11 cellular contexts compared by ENCODE assay signal in genomic region chr1:57986432-57986831, GRCh38.
DNase-seq lines count a peak whose midpoint lies in the region; ATAC-seq, FAIRE-seq and TF ChIP-seq lines count a peak whose summit lies in the region.
"Had no signal": no experiment of that assay in that cellular context is flagged by ENCODE, and none has a peak within 500 bp of the region (broad histone marks: within the 10 kb centered on the region; RNA-seq: fewer than 3 reads in every experiment).

No MANE protein-coding gene starts in this region.

- H3K4me1 ChIP-seq in DND-41 (ENCODE audit: insufficient read depth, low read length) (no peaks in the 10 kb centered on the region), OCI-LY7 (ENCODE audit: insufficient read depth, low read length, poor library complexity, severe bottlenecking) (no peaks in the 10 kb centered on the region)

- POLR2A ChIA-PET in OCI-LY7 (lab: Charles Lee): no interaction called here

- ATAC-seq in DND-41 (ENCODE audit: insufficient read depth, low read depth) (peak; percentile 89), GM19463 (IDR thresholded peaks at IDR 0.05; ENCODE audit: unreplicated experiment) (peak; percentile 72), HG03108 (IDR thresholded peaks at IDR 0.05; ENCODE audit: unreplicated experiment) (peak; percentile 85)

- CTCF ChIA-PET in OCI-LY7 (lab: Charles Lee; ENCODE audit: unreplicated experiment): no interaction called here

- H3K27me3 ChIP-seq in DND-41 (ENCODE audit: insufficient read depth, low read length, poor library complexity) (peaks cover 6% of the 10 kb centered on the region), MG63 (no peaks in the 10 kb centered on the region)

- no peak overlapping the region for H3K9ac ChIP-seq in DND-41 (ENCODE audit: low read depth, low read length)
- H3K9ac ChIP-seq: SK-N-SH had no signal

- no peaks in the 10 kb centered on the region for H3K9me3 ChIP-seq in DND-41 (ENCODE audit: insufficient read depth, low read length, severe bottlenecking)
- H3K9me3 ChIP-seq in OCI-LY7 (ENCODE audit: low read length): no peaks in the 10 kb centered on the region
- no peaks in the 10 kb centered on the region for H3K9me3 ChIP-seq in MG63
- H3K9me3 ChIP-seq: SK-N-SH had no signal

- FAIRE-seq in urothelium cell line (lab: Jason Lieb, UNC): no peak

- no TSS peak for BruUV-seq in OCI-LY7 (replicated peaks; lab: Mats Ljungman, UMichigan)

- H3K36me3 ChIP-seq in DND-41 (ENCODE audit: insufficient read depth, low read length): no peaks in the 10 kb centered on the region
- no peaks in the 10 kb centered on the region for H3K36me3 ChIP-seq in OCI-LY7 (ENCODE audit: insufficient read depth, low read length)
- H3K36me3 ChIP-seq in MG63: no peaks in the 10 kb centered on the region

- no peak for TF ChIP-seq CTCF in DND-41 (IDR thresholded peaks at IDR 0.05; ENCODE audit: borderline replicate concordance, extremely low read depth, low read length, poor library complexity, severe bottlenecking)
- TF ChIP-seq CTCF in OCI-LY7 (conservative IDR thresholded peaks at IDR 0.05; ENCODE audit: low read length): no peak

- intact Hi-C loops in OCI-LY7 (cut with micrococcal nuclease; ENCODE audit: unreplicated experiment): no loop called here

- H2AFZ ChIP-seq in DND-41 (ENCODE audit: low read depth, low read length): no peak overlapping the region
- H2AFZ ChIP-seq in OCI-LY7 (ENCODE audit: low read length): no peak overlapping the region

- H3K79me2 ChIP-seq in DND-41 (ENCODE audit: insufficient read depth, low read length): no peaks in the 10 kb centered on the region
- H3K79me2 ChIP-seq in OCI-LY7 (ENCODE audit: insufficient read depth, low read depth, low read length): no peaks in the 10 kb centered on the region

- H3K4me3 ChIP-seq in DND-41 (ENCODE audit: low read depth in 1 of 2, low read length in 2 of 2) (no peak overlapping the region), OCI-LY7 (ENCODE audit: low read depth, low read length, poor library complexity, severe bottlenecking) (no peak overlapping the region), MG63 (no peak overlapping the region)

- no peak overlapping the region for H3K27ac ChIP-seq in DND-41 (ENCODE audit: low read length)
- no peak overlapping the region for H3K27ac ChIP-seq in OCI-LY7 (ENCODE audit: low read depth, low read length, poor library complexity, severe bottlenecking)

- no peaks in the 10 kb centered on the region for H3K9me2 ChIP-seq in OCI-LY7 (ENCODE audit: insufficient read depth, low read length)
- H3K9me2 ChIP-seq: SK-N-SH had no signal

- H4K20me1 ChIP-seq in DND-41 (ENCODE audit: insufficient read depth, low read length) (no peaks in the 10 kb centered on the region), OCI-LY7 (ENCODE audit: insufficient read depth, low read length) (no peaks in the 10 kb centered on the region)

- DNase-seq in DND-41 (peak; percentile 12), OCI-LY7 (ENCODE audit: low spot score) (peak; percentile 1), SW 1271 (lab: John Stamatoyannopoulos, UW) (no peak), MG63 (no peak), urothelium cell line (ENCODE audit: low spot score) (no peak)
- no peak for DNase-seq in central memory CD4-positive, alpha-beta T cell
- DNase-seq: activated CD8-positive, alpha-beta memory T cell treated with anti-CD3 and anti-CD28 coated beads for 24 hours; aorta; SK-N-SH had no signal

- H3K4me2 ChIP-seq in DND-41 (ENCODE audit: insufficient read depth, low read length) (no peak overlapping the region), OCI-LY7 (ENCODE audit: low read length) (no peak overlapping the region)
- H3K4me2 ChIP-seq: SK-N-SH had no signal

Comparison
In these comparisons a context has a peak if more than half of its experiments do, and no peak if none do; other contexts are left out.
1. DNase-seq: peak in DND-41 (single experiment) and OCI-LY7 (single experiment); none in SW 1271 (0 of 2), MG63 (single experiment), central memory CD4-positive, alpha-beta T cell (single experiment) and urothelium cell line (single experiment).
2. Peak in every context shown above with its lines, with median percentiles within 50 percentile points of each other: ATAC-seq.